ENCODE assay signal across 18 cellular contexts in the genomic region with DNA sequence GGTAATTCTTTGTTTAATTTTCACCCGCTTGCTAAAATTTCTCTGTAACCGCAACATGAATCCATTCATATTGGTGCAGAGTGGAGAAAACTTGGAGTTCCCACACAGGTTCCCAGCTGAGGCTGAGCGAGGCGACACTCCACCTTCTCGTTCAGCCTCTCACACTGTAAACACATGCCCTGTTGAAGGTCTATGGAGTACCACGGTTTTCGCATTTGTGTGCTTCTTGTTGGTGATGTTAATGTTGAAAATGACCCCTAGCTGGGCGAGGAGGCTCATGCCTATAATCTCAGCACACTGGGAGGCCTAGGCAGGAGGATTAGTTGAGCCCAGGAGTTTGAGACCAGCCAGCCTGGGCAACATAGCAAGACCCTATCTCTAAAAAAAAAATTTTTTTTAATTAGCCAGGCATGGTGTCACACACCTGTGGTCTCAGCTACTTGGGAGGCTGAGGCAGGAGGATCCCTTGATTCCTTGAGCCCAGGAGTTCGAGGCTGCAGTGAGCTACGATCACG.
DNase-seq lines count a peak whose midpoint lies in the region; ATAC-seq, FAIRE-seq and TF ChIP-seq lines count a peak whose summit lies in the region.
"Had no signal": no experiment of that assay in that cellular context is flagged by ENCODE, and none has a peak within 500 bp of the region (broad histone marks: within the 10 kb centered on the region; RNA-seq: fewer than 3 reads in every experiment).

No MANE protein-coding gene starts in this region.

- no peaks in the 10 kb centered on the region for H3K27me3 ChIP-seq in bronchial epithelial cell (ENCODE audit: control insufficient read depth, insufficient read depth, low read length)
- H3K27me3 ChIP-seq in upper lobe of left lung = no peaks in the 10 kb centered on the region
- H3K27me3 ChIP-seq: dorsolateral prefrontal cortex, esophagus muscularis mucosa, sigmoid colon had no signal

- intact Hi-C loops in head of caudate nucleus (cut with DNase I) = no loop called here

- H3K9me3 ChIP-seq in upper lobe of left lung = no peaks in the 10 kb centered on the region
- H3K9me3 ChIP-seq: esophagus muscularis mucosa, sigmoid colon had no signal

- no peaks in the 10 kb centered on the region for H3K27me3 Mint-ChIP-seq in activated naive CD8-positive, alpha-beta T cell
- H3K27me3 Mint-ChIP-seq in activated naive CD8-positive, alpha-beta T cell treated with anti-CD3 and anti-CD28 coated beads, Interleukin-2, amount 50 U/mL, for 24 hours = no peaks in the 10 kb centered on the region
- no peaks in the 10 kb centered on the region for H3K27me3 Mint-ChIP-seq in mesothelial cell of epicardium (ENCODE audit: low read depth)

- H3K4me1 ChIP-seq in upper lobe of left lung = peaks cover 10 to 40% (median 27%) of the 10 kb centered on the region in 4 donors

- H3K4me3 Mint-ChIP-seq in activated naive CD8-positive, alpha-beta T cell = no peak overlapping the region
- no peak overlapping the region for H3K4me3 Mint-ChIP-seq in activated naive CD8-positive, alpha-beta T cell treated with anti-CD3 and anti-CD28 coated beads, Interleukin-2, amount 50 U/mL, for 24 hours
- no peak overlapping the region for H3K4me3 Mint-ChIP-seq in mesothelial cell of epicardium

- TF ChIP-seq CTCF in bronchial epithelial cell (IDR thresholded peaks at IDR 0.05; ENCODE audit: insufficient read depth, low read length, severe bottlenecking) (no peak), mesothelial cell of epicardium (IDR thresholded peaks at IDR 0.05; ENCODE audit: unreplicated experiment) (no peak), upper lobe of left lung (IDR thresholded peaks at IDR 0.05) (no peak)

- no peak for TF ChIP-seq POLR2A in upper lobe of left lung (IDR thresholded peaks at IDR 0.05)

- peaks cover 31% of the 10 kb centered on the region for H3K4me1 Mint-ChIP-seq in activated naive CD8-positive, alpha-beta T cell (ENCODE audit: low read depth)
- H3K4me1 Mint-ChIP-seq in activated naive CD8-positive, alpha-beta T cell treated with anti-CD3 and anti-CD28 coated beads, Interleukin-2, amount 50 U/mL, for 24 hours = peaks cover 11% of the 10 kb centered on the region
- peaks cover 12% of the 10 kb centered on the region for H3K4me1 Mint-ChIP-seq in mesothelial cell of epicardium

- H3K27ac ChIP-seq in upper lobe of left lung = peak overlapping the region in 3 of 4 donors; percentile 45 to 78 (median 77)
- H3K27ac ChIP-seq: esophagus muscularis mucosa, sigmoid colon had no signal

- H3K4me3 ChIP-seq in bronchial epithelial cell (ENCODE audit: low read depth, low read length) (no peak overlapping the region), upper lobe of left lung (no peak overlapping the region)
- H3K4me3 ChIP-seq: dorsolateral prefrontal cortex, esophagus muscularis mucosa, sigmoid colon had no signal

- no peak for DNase-seq in activated naive CD8-positive, alpha-beta T cell treated with anti-CD3 and anti-CD28 coated beads, Interleukin-2, amount 50 U/mL, for 24 hours
- DNase-seq in bronchial epithelial cell (ENCODE audit: low read depth) = no peak
- no peak for DNase-seq in mesothelial cell of epicardium (ENCODE audit: low spot score in 2 of 2, unreplicated experiment in 2 of 2)
- DNase-seq in upper lobe of left lung = peak in 1 of 2 donors; percentile 51
- DNase-seq in head of caudate nucleus = no peak
- no peak for DNase-seq in anterior cingulate cortex (lab: John Stamatoyannopoulos, UW)
- DNase-seq in pons (ENCODE audit: low spot score) = no peak
- DNase-seq: activated CD4-positive, CD25-positive, alpha-beta regulatory T cell treated with anti-CD3 and anti-CD28 coated beads, Interleukin-2, amount 50 U/mL, for 72 hours; activated gamma-delta T cell; glutamatergic neuron; NCI-H146; sigmoid colon; stimulated activated CD4-positive, alpha-beta T cell treated with anti-CD3 and anti-CD28 coated beads, Interleukin-1b, Interleukin-23, amount 100 ng/mL, for 48 hours had no signal

- WGBS in upper lobe of left lung, 2 donors = 53 to 66% methylated on average over 11 of the region's 11 CpGs

- no peak for TF ChIP-seq EP300 in upper lobe of left lung (IDR thresholded peaks at IDR 0.05)

- H3K36me3 Mint-ChIP-seq in activated naive CD8-positive, alpha-beta T cell = peaks cover 3% of the 10 kb centered on the region
- peaks cover 4% of the 10 kb centered on the region for H3K36me3 Mint-ChIP-seq in activated naive CD8-positive, alpha-beta T cell treated with anti-CD3 and anti-CD28 coated beads, Interleukin-2, amount 50 U/mL, for 24 hours (ENCODE audit: low read depth)
- H3K36me3 Mint-ChIP-seq in mesothelial cell of epicardium = peaks cover 17% of the 10 kb centered on the region

- H3K27ac Mint-ChIP-seq in activated naive CD8-positive, alpha-beta T cell = peak overlapping the region; percentile 68
- no peak overlapping the region for H3K27ac Mint-ChIP-seq in activated naive CD8-positive, alpha-beta T cell treated with anti-CD3 and anti-CD28 coated beads, Interleukin-2, amount 50 U/mL, for 24 hours
- H3K27ac Mint-ChIP-seq in mesothelial cell of epicardium = peak overlapping the region; percentile 77

- FAIRE-seq in bronchial epithelial cell (lab: Jason Lieb, UNC) = peak; percentile 32
- FAIRE-seq: HTR-8/SVneo had no signal

- no peak for ATAC-seq in activated naive CD8-positive, alpha-beta T cell treated with anti-CD3 and anti-CD28 coated beads, Interleukin-2, amount 50 U/mL, for 24 hours
- ATAC-seq in upper lobe of left lung (ENCODE audit: low FRiP score in 2 of 2) = no peak
- ATAC-seq: HCT116 had no signal

- no peaks in the 10 kb centered on the region for H3K9me3 Mint-ChIP-seq in activated naive CD8-positive, alpha-beta T cell (ENCODE audit: low read depth)
- no peaks in the 10 kb centered on the region for H3K9me3 Mint-ChIP-seq in activated naive CD8-positive, alpha-beta T cell treated with anti-CD3 and anti-CD28 coated beads, Interleukin-2, amount 50 U/mL, for 24 hours
- no peaks in the 10 kb centered on the region for H3K9me3 Mint-ChIP-seq in mesothelial cell of epicardium

- peaks cover 2% of the 10 kb centered on the region for H3K36me3 ChIP-seq in bronchial epithelial cell (ENCODE audit: control insufficient read depth, insufficient read depth, low read length)
- peaks cover 0 to 6% (median 0%) of the 10 kb centered on the region in 4 donors for H3K36me3 ChIP-seq in upper lobe of left lung
